In the genomic region with DNA sequence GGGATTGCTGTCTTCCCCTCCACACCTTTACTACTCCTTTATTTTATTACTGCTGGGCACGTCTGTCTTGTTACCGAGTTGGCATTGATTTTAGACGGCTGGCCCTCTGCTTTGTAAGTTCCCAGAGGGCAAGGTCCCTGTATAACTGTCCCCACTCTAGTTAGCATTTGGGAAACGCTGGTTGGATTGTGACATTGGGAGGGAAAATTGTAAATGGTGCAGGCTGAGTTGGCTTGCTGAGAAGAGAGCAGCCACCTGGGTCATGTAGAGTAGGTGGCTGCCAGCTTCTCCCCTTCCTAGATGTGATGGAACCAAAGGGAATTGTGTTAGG, we compare ENCODE assay signal across 13 cellular contexts. TPM values are rescaled to one million over a fixed set of nuclear protein-coding genes. Genes with fewer than 3 reads are reported as not detected.
DNase-seq lines count a peak whose midpoint lies in the region; ATAC-seq and TF ChIP-seq lines count a peak whose summit lies in the region.
"Had no signal": no experiment of that assay in that cellular context is flagged by ENCODE, and none has a peak within 500 bp of the region (broad histone marks: within the 10 kb centered on the region; RNA-seq: fewer than 3 reads in every experiment).

No MANE protein-coding gene starts in this region.

- no peak overlapping the region for H3K27ac ChIP-seq in SU-DHL-6 (ENCODE audit: low read depth, low read length)
- no peak overlapping the region for H3K27ac ChIP-seq in rectal smooth muscle tissue (ENCODE audit: low read depth, low read length)
- H3K27ac ChIP-seq: thoracic aorta had no signal

- peaks cover 29% of the 10 kb centered on the region for H3K4me1 Mint-ChIP-seq in activated CD8-positive, alpha-beta memory T cell treated with anti-CD3 and anti-CD28 coated beads, Interleukin-2, amount 10 ng/mL, durations not matched to agents 7 days and 5 days
- peaks cover 2% of the 10 kb centered on the region for H3K4me1 Mint-ChIP-seq in glutamatergic neuron (ENCODE audit: low read depth, unreplicated experiment)

- intact Hi-C loops in head of caudate nucleus (cut with DNase I), result loop anchor here (5.0 kb wide), 1 partner anchor 126 kb away; no protein-coding TSS in a partner anchor

- no peaks in the 10 kb centered on the region for H3K27me3 Mint-ChIP-seq in activated CD8-positive, alpha-beta memory T cell treated with anti-CD3 and anti-CD28 coated beads, Interleukin-2, amount 10 ng/mL, durations not matched to agents 7 days and 5 days
- H3K27me3 Mint-ChIP-seq in glutamatergic neuron (ENCODE audit: unreplicated experiment), result peaks cover 2% of the 10 kb centered on the region

- DNase-seq in activated CD8-positive, alpha-beta memory T cell treated with anti-CD3 and anti-CD28 coated beads, Interleukin-2, amount 10 ng/mL, durations not matched to agents 7 days and 5 days, result no peak
- DNase-seq in activated CD8-positive, alpha-beta memory T cell treated with anti-CD3 and anti-CD28 coated beads, Interleukin-2, amount 50 U/mL, for 4 hours, result no peak
- DNase-seq in glutamatergic neuron, result no peak
- no peak for DNase-seq in effector CD4-positive, alpha-beta T cell
- DNase-seq in head of caudate nucleus, result no peak
- DNase-seq: ACHN, activated gamma-delta T cell, DMS153 had no signal

- H3K4me3 ChIP-seq in SU-DHL-6 (ENCODE audit: insufficient read depth, low read length, poor library complexity, severe bottlenecking) (no peak overlapping the region), rectal smooth muscle tissue (ENCODE audit: low read length) (peak overlapping the region; percentile 29)

- H3K9me3 ChIP-seq in SU-DHL-6 (ENCODE audit: insufficient read depth, low read length), result no peaks in the 10 kb centered on the region
- H3K9me3 ChIP-seq: thoracic aorta had no signal

- H3K36me3 ChIP-seq in SU-DHL-6 (ENCODE audit: low read length) (no peaks in the 10 kb centered on the region), rectal smooth muscle tissue (ENCODE audit: control insufficient read depth, insufficient read depth, low read length) (no peaks in the 10 kb centered on the region)
- H3K36me3 ChIP-seq: thoracic aorta had no signal

- peaks cover 32% of the 10 kb centered on the region for H3K79me2 ChIP-seq in SU-DHL-6 (ENCODE audit: insufficient read depth, low read length)

- peaks cover 8% of the 10 kb centered on the region for H3K4me1 ChIP-seq in rectal smooth muscle tissue (ENCODE audit: control insufficient read depth, insufficient read depth, low read length)

- no peaks in the 10 kb centered on the region for H3K9me2 ChIP-seq in SU-DHL-6 (replicated peaks; ENCODE audit: insufficient read depth, low read length)

- H3K9me3 Mint-ChIP-seq in activated CD8-positive, alpha-beta memory T cell treated with anti-CD3 and anti-CD28 coated beads, Interleukin-2, amount 10 ng/mL, durations not matched to agents 7 days and 5 days (ENCODE audit: low read depth), result no peaks in the 10 kb centered on the region
- H3K9me3 Mint-ChIP-seq in glutamatergic neuron (ENCODE audit: unreplicated experiment), result peaks cover 10% of the 10 kb centered on the region

- no peaks in the 10 kb centered on the region for H3F3A ChIP-seq in SU-DHL-6 (ENCODE audit: insufficient read depth)

- no peak overlapping the region for H3K27ac Mint-ChIP-seq in activated CD8-positive, alpha-beta memory T cell treated with anti-CD3 and anti-CD28 coated beads, Interleukin-2, amount 10 ng/mL, durations not matched to agents 7 days and 5 days
- no peak overlapping the region for H3K27ac Mint-ChIP-seq in glutamatergic neuron (ENCODE audit: unreplicated experiment)

- no peak overlapping the region for H3K9ac ChIP-seq in SU-DHL-6 (ENCODE audit: low read length)
- no peak overlapping the region for H3K9ac ChIP-seq in rectal smooth muscle tissue (ENCODE audit: low read length)

- H3K27me3 ChIP-seq in SU-DHL-6 (ENCODE audit: low read length), result no peaks in the 10 kb centered on the region
- no peaks in the 10 kb centered on the region for H3K27me3 ChIP-seq in rectal smooth muscle tissue (ENCODE audit: control insufficient read depth, insufficient read depth, low read length)

- ATAC-seq in activated CD8-positive, alpha-beta memory T cell treated with anti-CD3 and anti-CD28 coated beads, Interleukin-2, amount 10 ng/mL, durations not matched to agents 7 days and 5 days, result no peak
- no peak for ATAC-seq in HG02623 (IDR thresholded peaks at IDR 0.05; ENCODE audit: unreplicated experiment)

- peak overlapping the region; percentile 87 for H3K4me2 ChIP-seq in SU-DHL-6 (ENCODE audit: low read depth, low read length, poor library complexity, severe bottlenecking)

- peaks cover 25% of the 10 kb centered on the region for H3K36me3 Mint-ChIP-seq in activated CD8-positive, alpha-beta memory T cell treated with anti-CD3 and anti-CD28 coated beads, Interleukin-2, amount 10 ng/mL, durations not matched to agents 7 days and 5 days
- no peaks in the 10 kb centered on the region for H3K36me3 Mint-ChIP-seq in glutamatergic neuron (ENCODE audit: unreplicated experiment)

- no peaks in the 10 kb centered on the region for H4K20me1 ChIP-seq in SU-DHL-6 (ENCODE audit: low read depth, low read length)

- no peak overlapping the region for H2AFZ ChIP-seq in SU-DHL-6 (ENCODE audit: low read depth, low read length, severe bottlenecking)

- peak overlapping the region; percentile 90 for H3K4me3 Mint-ChIP-seq in activated CD8-positive, alpha-beta memory T cell treated with anti-CD3 and anti-CD28 coated beads, Interleukin-2, amount 10 ng/mL, durations not matched to agents 7 days and 5 days
- peak overlapping the region; percentile 67 for H3K4me3 Mint-ChIP-seq in glutamatergic neuron (ENCODE audit: unreplicated experiment)

- TF ChIP-seq CTCF in SU-DHL-6 (IDR thresholded peaks at IDR 0.05; ENCODE audit: insufficient read depth, low read length, poor library complexity, severe bottlenecking) (no peak), glutamatergic neuron (IDR thresholded peaks at IDR 0.05; ENCODE audit: partially characterized antibody, unreplicated experiment) (no peak)

- CTCF ChIA-PET in activated CD8-positive, alpha-beta memory T cell treated with anti-CD3 and anti-CD28 coated beads, Interleukin-2, amount 10 ng/mL, durations not matched to agents 7 days and 5 days (lab: Charles Lee), result interaction anchor here (1.3 kb wide), 1 partner anchor 11 kb away, joined by 5 read pairs; no protein-coding TSS in a partner anchor

RNA-seq across cellular contexts. Expression of a gene that starts 1.7 kb away (rescaled TPM):
- 10 to 100 TPM; 27.7 to 35.2 TPM for total RNA-seq in activated CD8-positive, alpha-beta memory T cell treated with anti-CD3 and anti-CD28 coated beads, Interleukin-2, amount 10 ng/mL, durations not matched to agents 7 days and 5 days
- total RNA-seq in glutamatergic neuron (ENCODE audit: unreplicated experiment), result 27.5 TPM

RNA-seq across cellular contexts. Expression of a gene that starts 51.5 kb away (rescaled TPM):
- total RNA-seq in activated CD8-positive, alpha-beta memory T cell treated with anti-CD3 and anti-CD28 coated beads, Interleukin-2, amount 10 ng/mL, durations not matched to agents 7 days and 5 days, result 10 to 100 TPM in 1 of 2 experiments, 1 to 10 TPM in 1; 4.2 to 16.0 TPM
- total RNA-seq in glutamatergic neuron (ENCODE audit: unreplicated experiment), result 49.5 TPM
- total RNA-seq: HT-29 had no signal

RNA-seq across cellular contexts. Expression of a gene that starts 55.5 kb away (rescaled TPM):
- 1 to 10 TPM in 1 of 2 experiments, under 1 TPM in 1; 0.96 to 3.6 TPM for total RNA-seq in activated CD8-positive, alpha-beta memory T cell treated with anti-CD3 and anti-CD28 coated beads, Interleukin-2, amount 10 ng/mL, durations not matched to agents 7 days and 5 days
- total RNA-seq in glutamatergic neuron (ENCODE audit: unreplicated experiment), result 12.8 TPM
